In the genomic region with DNA sequence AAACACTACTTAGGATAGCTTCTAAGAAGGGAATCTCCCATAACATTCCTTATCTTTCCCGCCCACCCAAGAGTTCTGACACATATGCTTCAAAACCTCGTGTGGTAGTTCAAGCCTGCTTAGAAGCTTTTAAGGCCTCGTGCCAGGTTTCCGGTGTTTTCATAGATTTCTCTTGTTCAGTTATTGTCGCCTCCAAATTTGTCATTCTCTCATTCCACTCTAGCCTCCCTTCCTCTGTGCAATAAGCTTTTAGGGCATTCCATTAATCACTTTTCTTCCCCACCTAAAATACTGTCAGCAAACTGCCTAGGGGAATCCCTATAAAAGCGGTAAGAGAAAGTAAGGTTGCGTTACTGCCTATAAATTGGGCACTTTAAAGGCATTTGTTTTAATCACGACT, we compare ENCODE assay signal across 8 cellular contexts. TPM values are rescaled to one million over a fixed set of nuclear protein-coding genes. Genes with fewer than 3 reads are reported as not detected.
DNase-seq lines count a peak whose midpoint lies in the region; ATAC-seq and TF ChIP-seq lines count a peak whose summit lies in the region.

No MANE protein-coding gene starts in this region.

- H3K36me3 ChIP-seq in brain microvascular endothelial cell (replicated peaks): no peaks in the 10 kb centered on the region

- ATAC-seq in GM21447 (IDR thresholded peaks at IDR 0.05; ENCODE audit: unreplicated experiment): no peak
- ATAC-seq in GM18502 (IDR thresholded peaks at IDR 0.05; ENCODE audit: poor library complexity, unreplicated experiment): no peak

- no peaks in the 10 kb centered on the region for H3K27me3 ChIP-seq in brain microvascular endothelial cell (replicated peaks)

- TF ChIP-seq CTCF in AG04449 (IDR thresholded peaks at IDR 0.05; ENCODE audit: insufficient read depth, low read length, missing control alignments) (no peak), brain microvascular endothelial cell (IDR thresholded peaks at IDR 0.05; ENCODE audit: low read depth, low read length, missing control alignments) (no peak)

- CTCF ChIA-PET in AG04449 (lab: Yijun Ruan, JAX): interaction anchor here (0.8 to 11.7 kb wide), 8 partner anchors 11 to 213 kb away, joined by 3 to 130 read pairs (median 6); no protein-coding TSS in a partner anchor

- DNase-seq in AG04449 (ENCODE audit: low read depth, low spot score): no peak
- peak; percentile 31 for DNase-seq in HCEC 1CT
- peak; percentile 52 for DNase-seq in brain microvascular endothelial cell
- peak; percentile 32 to 69 for DNase-seq in lung microvascular endothelial cell (ENCODE audit: low read depth in 2 of 2)
- no peak for DNase-seq in activated effector memory CD4-positive, alpha-beta T cell treated with Interleukin-2 at 50 U/mL for 16 hours
- DNase-seq in NOMO-1 treated with dmso at 0.1 percent for 144 hours (lab: John Stamatoyannopoulos, UW; ENCODE audit: unreplicated experiment): no peak

- POLR2A ChIA-PET in AG04449 (lab: Yijun Ruan, JAX): interaction anchor here (0.6 to 2.1 kb wide), 8 partner anchors 12 to 1047 kb away, joined by 3 to 11 read pairs (median 6); no protein-coding TSS in a partner anchor

- H3K27ac ChIP-seq in brain microvascular endothelial cell: peak overlapping the region; percentile 76

- in situ Hi-C loops in brain microvascular endothelial cell (cut with HindIII; ENCODE audit: low pct_ligation_motif_present, low sequenced_read_pairs): no loop called here

- H3K4me3 ChIP-seq in AG04449 (ENCODE audit: low read depth, low read length) (peak overlapping the region; percentile 63), brain microvascular endothelial cell (ENCODE audit: low read depth, low read length) (peak overlapping the region; percentile 79)

RNA-seq across cellular contexts. Expression of gene BPGM, which starts 0.7 kb away (rescaled TPM):
- total RNA-seq in lung microvascular endothelial cell: 10.9 and 12.6 TPM in 2 replicates

Comparison
In these comparisons a context has a peak if more than half of its experiments do, and no peak if none do; other contexts are left out.
1. DNase-seq: peak in HCEC 1CT (single experiment), brain microvascular endothelial cell (single experiment) and lung microvascular endothelial cell (2 of 2); none in AG04449 (single experiment), activated effector memory CD4-positive, alpha-beta T cell treated with Interleukin-2 at 50 U/mL for 16 hours (single experiment) and NOMO-1 treated with dmso at 0.1 percent for 144 hours (single experiment).